ENCODE assay signal across 1 cellular context in the genomic region with DNA sequence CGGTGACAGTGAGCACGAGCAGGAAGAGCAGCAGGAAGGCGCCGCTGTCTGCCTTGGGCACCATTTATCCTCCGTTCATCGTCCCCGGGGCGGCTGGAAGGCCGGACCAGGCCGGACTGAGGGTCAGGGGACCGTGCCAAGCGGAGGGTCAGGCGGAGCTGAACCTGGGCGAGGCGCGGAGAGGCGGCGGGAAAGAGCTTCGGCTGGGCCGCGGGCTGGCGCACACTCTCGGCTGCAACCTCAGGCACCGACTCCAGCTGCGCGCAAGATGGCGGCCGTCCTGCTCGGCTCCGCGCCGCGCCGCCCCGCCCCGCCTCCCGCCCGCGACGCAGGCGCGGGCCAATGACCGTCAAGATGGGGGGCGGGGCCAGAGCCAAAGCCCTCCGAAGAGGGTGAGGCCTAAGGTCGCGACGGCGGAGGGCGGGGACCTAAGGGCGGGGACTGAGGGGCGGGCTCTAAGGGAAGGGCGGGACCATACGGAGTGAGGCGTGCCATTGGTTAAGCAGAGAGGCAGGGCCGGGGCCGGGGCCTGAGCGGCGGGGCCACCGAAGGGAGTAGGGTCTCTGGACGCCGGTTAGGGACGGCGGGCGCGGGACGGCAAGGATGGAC.
TF ChIP-seq lines count a peak whose summit lies in the region.

A gene with protein sequence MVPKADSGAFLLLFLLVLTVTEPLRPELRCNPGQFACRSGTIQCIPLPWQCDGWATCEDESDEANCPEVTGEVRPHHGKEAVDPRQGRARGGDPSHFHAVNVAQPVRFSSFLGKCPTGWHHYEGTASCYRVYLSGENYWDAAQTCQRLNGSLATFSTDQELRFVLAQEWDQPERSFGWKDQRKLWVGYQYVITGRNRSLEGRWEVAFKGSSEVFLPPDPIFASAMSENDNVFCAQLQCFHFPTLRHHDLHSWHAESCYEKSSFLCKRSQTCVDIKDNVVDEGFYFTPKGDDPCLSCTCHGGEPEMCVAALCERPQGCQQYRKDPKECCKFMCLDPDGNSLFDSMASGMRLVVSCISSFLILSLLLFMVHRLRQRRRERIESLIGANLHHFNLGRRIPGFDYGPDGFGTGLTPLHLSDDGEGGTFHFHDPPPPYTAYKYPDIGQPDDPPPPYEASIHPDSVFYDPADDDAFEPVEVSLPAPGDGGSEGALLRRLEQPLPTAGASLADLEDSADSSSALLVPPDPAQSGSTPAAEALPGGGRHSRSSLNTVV (minus strand): TSS at position 270 of the 609 bp plus-strand sequence. CDS start 206 bp downstream, at position 64.

TF ChIP-seq in GM12878, 131 proteins besides CTCF, POLR2A, EP300 and RAD21 (continued from another document):
- TF ChIP-seq, protein P1, sequence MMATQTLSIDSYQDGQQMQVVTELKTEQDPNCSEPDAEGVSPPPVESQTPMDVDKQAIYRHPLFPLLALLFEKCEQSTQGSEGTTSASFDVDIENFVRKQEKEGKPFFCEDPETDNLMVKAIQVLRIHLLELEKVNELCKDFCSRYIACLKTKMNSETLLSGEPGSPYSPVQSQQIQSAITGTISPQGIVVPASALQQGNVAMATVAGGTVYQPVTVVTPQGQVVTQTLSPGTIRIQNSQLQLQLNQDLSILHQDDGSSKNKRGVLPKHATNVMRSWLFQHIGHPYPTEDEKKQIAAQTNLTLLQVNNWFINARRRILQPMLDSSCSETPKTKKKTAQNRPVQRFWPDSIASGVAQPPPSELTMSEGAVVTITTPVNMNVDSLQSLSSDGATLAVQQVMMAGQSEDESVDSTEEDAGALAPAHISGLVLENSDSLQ (IDR thresholded peaks at IDR 0.05) = peak; percentile 63
- TF ChIP-seq, protein P2, sequence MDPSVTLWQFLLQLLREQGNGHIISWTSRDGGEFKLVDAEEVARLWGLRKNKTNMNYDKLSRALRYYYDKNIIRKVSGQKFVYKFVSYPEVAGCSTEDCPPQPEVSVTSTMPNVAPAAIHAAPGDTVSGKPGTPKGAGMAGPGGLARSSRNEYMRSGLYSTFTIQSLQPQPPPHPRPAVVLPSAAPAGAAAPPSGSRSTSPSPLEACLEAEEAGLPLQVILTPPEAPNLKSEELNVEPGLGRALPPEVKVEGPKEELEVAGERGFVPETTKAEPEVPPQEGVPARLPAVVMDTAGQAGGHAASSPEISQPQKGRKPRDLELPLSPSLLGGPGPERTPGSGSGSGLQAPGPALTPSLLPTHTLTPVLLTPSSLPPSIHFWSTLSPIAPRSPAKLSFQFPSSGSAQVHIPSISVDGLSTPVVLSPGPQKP (IDR thresholded peaks at IDR 0.05; ENCODE audit: low read depth, low read length) = no peak
- TF ChIP-seq YY1 (IDR thresholded peaks at IDR 0.05; ENCODE audit: low read depth, low read length) = peak; percentile 95
- 0 out of 2 replicates have a peak, but pooled peaks have one; percentile 48 for TF ChIP-seq TCF3 (IDR thresholded peaks at IDR 0.05; ENCODE audit: borderline replicate concordance, insufficient read depth, low read depth, low read length)
- no peak for TF ChIP-seq MYC (IDR thresholded peaks at IDR 0.05; ENCODE audit: insufficient read depth, insufficient read length, insufficient replicate concordance, low read length, severe bottlenecking)
- TF ChIP-seq SIN3A (IDR thresholded peaks at IDR 0.05; ENCODE audit: low read depth, low read length) = peak; percentile 26; the same call in 1 of the 2 replicates
- peak; percentile 43; the same call in 1 of the 2 replicates for TF ChIP-seq TCF12 (IDR thresholded peaks at IDR 0.05; ENCODE audit: low read depth, low read length)
- 0 out of 2 replicates have a peak, but pooled peaks have one; percentile 15 for TF ChIP-seq NR2C1 (IDR thresholded peaks at IDR 0.05)
- peak; percentile 47; the same call in 1 of the 2 replicates for TF ChIP-seq BACH1 (IDR thresholded peaks at IDR 0.05; ENCODE audit: borderline replicate concordance)
- TF ChIP-seq SMARCA5 (IDR thresholded peaks at IDR 0.05) = peak; percentile 27; the same call in 1 of the 2 replicates
- TF ChIP-seq HDGF (IDR thresholded peaks at IDR 0.05) = peak; percentile 83
- peak; percentile 46; the same call in 1 of the 2 replicates for TF ChIP-seq RB1 (IDR thresholded peaks at IDR 0.05; ENCODE audit: borderline replicate concordance)
- TF ChIP-seq TAF1 (IDR thresholded peaks at IDR 0.05; ENCODE audit: borderline replicate concordance, low read depth, low read length) = peak; percentile 71; the same call in 1 of the 2 replicates
